Comparison of ENCODE assay signal across 7 cellular contexts in genomic region chr1:21436488-21437340, GRCh38. TPM values are rescaled to one million over a fixed set of nuclear protein-coding genes. Genes with fewer than 3 reads are reported as not detected.
DNase-seq lines count a peak whose midpoint lies in the region; ATAC-seq and TF ChIP-seq lines count a peak whose summit lies in the region.

No MANE protein-coding gene starts in this region.

- intact Hi-C loops in HCT116 (cut with micrococcal nuclease) (no loop called here), CD14-positive monocyte (cut with micrococcal nuclease) (no loop called here)

- H3K27ac ChIP-seq in HCT116 (ENCODE audit: low read depth, low read length) (no peak overlapping the region), hepatocyte (no peak overlapping the region)

- H3K79me2 ChIP-seq in HCT116 (ENCODE audit: insufficient read depth, low read length) (peaks cover 14% of the 10 kb centered on the region), hepatocyte (peaks cover 11% of the 10 kb centered on the region)

- POLR2A ChIA-PET in HCT116 (lab: Charles Lee) = no interaction called here

- 19% methylated on average over 40 of the region's 43 CpGs for WGBS in hepatocyte (ENCODE audit: low lambda C conversion rate, missing lambda C conversion rate)

- DNase-seq in HCT116 (ENCODE audit: low read depth, low spot score) (no peak), adipocyte (ENCODE audit: low read depth) (no peak), hepatocyte (ENCODE audit: low spot score) (peak; percentile 54), retina (peak; percentile 22), CD14-positive monocyte (ENCODE audit: low spot score) (no peak)

- no peaks in the 10 kb centered on the region for H3K9me3 ChIP-seq in HCT116 (ENCODE audit: control insufficient read depth in 1 of 2, insufficient read depth in 1 of 2, low read depth in 1 of 2, low read length in 2 of 2)
- no peaks in the 10 kb centered on the region for H3K9me3 ChIP-seq in adipocyte (ENCODE audit: control insufficient read depth, low read length)
- no peaks in the 10 kb centered on the region for H3K9me3 ChIP-seq in hepatocyte (ENCODE audit: low read depth)

- no peak for TF ChIP-seq RAD21 in HCT116 (IDR thresholded peaks at IDR 0.05; ENCODE audit: low read depth)

- peaks cover 0 to 4% of the 10 kb centered on the region in 2 donors for H3K36me3 Mint-ChIP-seq in CD14-positive monocyte

- peak overlapping the region in 1 of 2 donors; percentile 67 for H3K4me3 Mint-ChIP-seq in CD14-positive monocyte

- peaks cover 0 to 10% (median 2%) of the 10 kb centered on the region in 7 donors for H3K9me3 Mint-ChIP-seq in CD14-positive monocyte

- no peaks in the 10 kb centered on the region for H4K20me1 ChIP-seq in HCT116 (ENCODE audit: insufficient read depth)
- H4K20me1 ChIP-seq in hepatocyte (ENCODE audit: insufficient read depth, poor library complexity, severe bottlenecking) = no peaks in the 10 kb centered on the region

- H3K4me3 ChIP-seq in HCT116 (replicated peaks in 1 of 2; ENCODE audit: low read depth in 1 of 2, low read length in 2 of 2) (no peak overlapping the region), adipocyte (ENCODE audit: low read length) (peak overlapping the region; percentile 27), hepatocyte (no peak overlapping the region)

- TF ChIP-seq CTCF in HCT116 (IDR thresholded peaks at IDR 0.05 in 2 of 3, conservative IDR thresholded peaks at IDR 0.05 in 1 of 3; ENCODE audit: borderline replicate concordance in 1 of 3, insufficient read depth in 1 of 3, low read depth in 2 of 3, low read length in 2 of 3) = no peak
- TF ChIP-seq CTCF in hepatocyte (IDR thresholded peaks at IDR 0.05; ENCODE audit: poor library complexity) = no peak
- no peak for TF ChIP-seq CTCF in CD14-positive monocyte (IDR thresholded peaks at IDR 0.05)

- no peak overlapping the region for H2AFZ ChIP-seq in HCT116 (ENCODE audit: low read depth, low read length, poor library complexity, severe bottlenecking)
- H2AFZ ChIP-seq in hepatocyte = peak overlapping the region; percentile 66

- H3K9me2 ChIP-seq in HCT116 (ENCODE audit: insufficient read depth) (no peaks in the 10 kb centered on the region), hepatocyte (replicated peaks; ENCODE audit: insufficient read depth) (no peaks in the 10 kb centered on the region)

- H3K4me1 Mint-ChIP-seq in CD14-positive monocyte = peaks cover 21% of the 10 kb centered on the region

- H3K27ac Mint-ChIP-seq in CD14-positive monocyte = peak overlapping the region in 3 of 7 donors; percentile 16 to 89 (median 49)

- H3K27me3 ChIP-seq in HCT116 (ENCODE audit: insufficient read depth, low read length) (no peaks in the 10 kb centered on the region), adipocyte (replicated peaks; ENCODE audit: control insufficient read depth, insufficient read depth, low read length) (peaks cover 6% of the 10 kb centered on the region), hepatocyte (no peaks in the 10 kb centered on the region)

- RAD21 ChIA-PET in HCT116 (lab: Charles Lee; ENCODE audit: low non-redundant PET in 1 of 2, low total read pairs in 2 of 2, uncharacterized antibody in 2 of 2, unreplicated experiment in 2 of 2) = interaction anchor here in 1 of 2 experiments (0.6 kb wide), 1 partner anchor 215 kb away, joined by 4 read pairs; no protein-coding TSS in a partner anchor

- no TSS peak for BruUV-seq in HCT116 (replicated peaks; lab: Mats Ljungman, UMichigan)

- H3K27me3 Mint-ChIP-seq in CD14-positive monocyte (ENCODE audit: low read depth in 3 of 3) = peaks cover 53 to 73% (median 65%) of the 10 kb centered on the region in 3 donors

- H3K36me3 ChIP-seq in HCT116 (ENCODE audit: control insufficient read depth in 1 of 2, insufficient read depth in 2 of 2, low read length in 2 of 2) = no peaks in the 10 kb centered on the region
- H3K36me3 ChIP-seq in adipocyte (ENCODE audit: control insufficient read depth, insufficient read depth, low read length, severe bottlenecking) = no peaks in the 10 kb centered on the region
- H3K36me3 ChIP-seq in hepatocyte (replicated peaks; ENCODE audit: insufficient read depth, low read depth) = no peaks in the 10 kb centered on the region

- ATAC-seq in HCT116 = 0 out of 2 replicates have a peak, but pooled peaks have one; percentile 23
- ATAC-seq in HG03108 (IDR thresholded peaks at IDR 0.05; ENCODE audit: unreplicated experiment) = no peak
- ATAC-seq in GM18502 (IDR thresholded peaks at IDR 0.05; ENCODE audit: poor library complexity, unreplicated experiment) = no peak

- H3K9ac ChIP-seq in HCT116 (ENCODE audit: low read length) = no peak overlapping the region
- H3K9ac ChIP-seq in adipocyte (ENCODE audit: low read length) = no peak overlapping the region

- TF ChIP-seq POLR2A in HCT116 (IDR thresholded peaks at IDR 0.05; ENCODE audit: borderline replicate concordance, extremely low read depth, insufficient read depth, insufficient read length) = no peak

- CTCF ChIA-PET in HCT116 (lab: Charles Lee) = interaction anchor here (0.9 kb wide), 1 partner anchor 166 kb away, joined by 3 read pairs; no protein-coding TSS in a partner anchor

- H3K4me2 ChIP-seq in HCT116 (ENCODE audit: low read length) (no peak overlapping the region), hepatocyte (peak overlapping the region; percentile 89)

- H3K4me1 ChIP-seq in HCT116 (ENCODE audit: control insufficient read depth in 1 of 2, insufficient read depth in 2 of 2, low read length in 2 of 2) (peaks cover 7 to 20% of the 10 kb centered on the region in 2 experiments; a peak in 3 of 4 replicates), adipocyte (ENCODE audit: control insufficient read depth, insufficient read depth, low read length) (peaks cover 16% of the 10 kb centered on the region), hepatocyte (ENCODE audit: insufficient read depth) (peaks cover 8% of the 10 kb centered on the region)

TF ChIP-seq in HCT116, 20 proteins besides CTCF, POLR2A, EP300 and RAD21:
- TF ChIP-seq SP1 (IDR thresholded peaks at IDR 0.05; ENCODE audit: low read depth) = no peak
- no peak for TF ChIP-seq TCF7L2 (IDR thresholded peaks at IDR 0.05; ENCODE audit: borderline replicate concordance, extremely low read depth, insufficient read depth, insufficient read length)
- TF ChIP-seq SIN3A (IDR thresholded peaks at IDR 0.05; ENCODE audit: low read depth) = no peak
- no peak for TF ChIP-seq ZNF274 (IDR thresholded peaks at IDR 0.05; ENCODE audit: low read depth, low read length)
- no peak for TF ChIP-seq ZBTB33 (IDR thresholded peaks at IDR 0.05; ENCODE audit: extremely low read depth, insufficient replicate concordance, low read length)
- no peak for TF ChIP-seq CEBPB (IDR thresholded peaks at IDR 0.05; ENCODE audit: low read depth)
- no peak for TF ChIP-seq EZH2 (IDR thresholded peaks at IDR 0.05)
- TF ChIP-seq EZH2phosphoT487 (IDR thresholded peaks at IDR 0.05; ENCODE audit: borderline replicate concordance) = no peak
- no peak for TF ChIP-seq CBX3 (IDR thresholded peaks at IDR 0.05; ENCODE audit: low read depth)

RNA-seq across cellular contexts. Expression of gene NBPF3, which starts 3.2 kb away (rescaled TPM):
- 17.3 TPM for total RNA-seq in HCT116 (2021; ENCODE audit: unreplicated experiment)
- 9.1 and 11.7 TPM in 2 replicates for polyA plus RNA-seq in HCT116 (2012)
- total RNA-seq in hepatocyte = 12.4 and 14.3 TPM in 2 replicates
- 3.5 and 3.6 TPM in 2 replicates for polyA plus RNA-seq in hepatocyte
- 1 to 10 TPM in 1 of 2 donors, not detected in 1; 1.5 TPM for polyA plus RNA-seq in CD14-positive monocyte

Comparison
In these comparisons a context has a peak if more than half of its experiments do, and no peak if none do; other contexts are left out.
1. DNase-seq: peak in hepatocyte (single experiment) and retina (single experiment); none in HCT116 (single experiment), adipocyte (single experiment) and CD14-positive monocyte (single experiment).